Comparison of ENCODE assay signal across 18 cellular contexts in the genomic region with DNA sequence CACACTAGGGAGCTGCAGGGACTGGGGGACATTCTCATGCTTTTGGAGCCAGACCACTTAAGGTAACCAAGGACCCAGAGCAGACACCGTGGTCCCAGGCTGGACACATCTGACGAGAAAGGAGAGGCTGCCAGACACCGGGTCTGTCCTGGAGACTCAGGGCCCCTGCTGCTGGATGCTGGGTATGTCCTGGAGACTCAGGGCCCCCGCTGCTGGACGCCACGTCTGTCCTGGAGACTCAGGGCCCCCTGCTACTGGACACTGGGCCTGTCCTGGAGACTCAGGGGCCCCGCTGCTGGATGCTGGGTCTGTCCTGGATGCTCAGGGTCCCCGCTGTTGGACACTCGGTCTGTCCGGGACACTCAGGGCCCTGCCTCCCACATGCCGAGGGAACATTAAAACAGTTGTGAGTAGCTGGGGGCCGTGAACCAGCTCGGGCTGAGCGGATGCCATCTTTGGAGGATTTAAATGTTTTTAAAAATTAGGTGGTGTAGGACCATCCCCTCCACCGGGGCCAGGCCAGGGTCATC.
DNase-seq lines count a peak whose midpoint lies in the region; ATAC-seq, FAIRE-seq and TF ChIP-seq lines count a peak whose summit lies in the region.
"Had no signal": no experiment of that assay in that cellular context is flagged by ENCODE, and none has a peak within 500 bp of the region (broad histone marks: within the 10 kb centered on the region; RNA-seq: fewer than 3 reads in every experiment).

No MANE protein-coding gene starts in this region.

- no peaks in the 10 kb centered on the region for H3K27me3 ChIP-seq in BLaER1 treated with 17β-estradiol and CSF1 and Interleukin-3, amounts not matched to agents 10 nM and 100 nM
- H3K27me3 ChIP-seq in Panc1 (ENCODE audit: control insufficient read depth, insufficient read depth, low read length), result no peaks in the 10 kb centered on the region
- H3K27me3 ChIP-seq in neural cell (ENCODE audit: insufficient read depth, low read depth, low read length), result no peaks in the 10 kb centered on the region
- peaks cover 8% of the 10 kb centered on the region for H3K27me3 ChIP-seq in upper lobe of right lung

- no peaks in the 10 kb centered on the region for H3F3A ChIP-seq in neural cell (ENCODE audit: insufficient read depth, low read length, poor library complexity, severe bottlenecking)

- POLR2A ChIA-PET in Panc1 (lab: Charles Lee), result interaction anchor here (0.5 kb wide), 1 partner anchor 56 kb away, joined by 16 read pairs; no protein-coding TSS in a partner anchor

- H3K79me2 ChIP-seq in neural cell (replicated peaks; ENCODE audit: insufficient read depth, low read length), result peaks cover 12% of the 10 kb centered on the region

- H3K4me3 ChIP-seq in BLaER1 treated with 17β-estradiol and CSF1 and Interleukin-3, amounts not matched to agents 10 nM and 100 nM, result no peak overlapping the region
- no peak overlapping the region for H3K4me3 ChIP-seq in Panc1 (ENCODE audit: low read depth in 2 of 2, low read length in 2 of 2)
- H3K4me3 ChIP-seq in neural cell (ENCODE audit: low read length), result no peak overlapping the region
- H3K4me3 ChIP-seq in upper lobe of right lung, result no peak overlapping the region
- H3K4me3 ChIP-seq in coronary artery, result no peak overlapping the region
- H3K4me3 ChIP-seq: GM12878, GM23248, HAP-1 had no signal

- H3K36me3 ChIP-seq in BLaER1 treated with 17β-estradiol and CSF1 and Interleukin-3, amounts not matched to agents 10 nM and 100 nM, result no peaks in the 10 kb centered on the region
- H3K36me3 ChIP-seq in Panc1 (ENCODE audit: control insufficient read depth, insufficient read depth, low read length), result no peaks in the 10 kb centered on the region
- H3K36me3 ChIP-seq in neural cell (ENCODE audit: insufficient read depth, low read length), result peaks cover 1% of the 10 kb centered on the region
- H3K36me3 ChIP-seq in upper lobe of right lung, result no peaks in the 10 kb centered on the region
- H3K36me3 ChIP-seq: BE2C, HAP-1 had no signal

- peak; percentile 30 for ATAC-seq in Panc1
- no peak for ATAC-seq in upper lobe of right lung
- ATAC-seq: GM12878 had no signal

- no peaks in the 10 kb centered on the region for H3K9me2 ChIP-seq in neural cell (ENCODE audit: insufficient read depth, low read length)

- in situ Hi-C loops in Panc1 (cut with HindIII; ENCODE audit: low pct_unique_long_range_greater_than_20kb, low sequenced_read_pairs), result no loop called here

- H3K9me3 ChIP-seq in BLaER1 treated with 17β-estradiol and CSF1 and Interleukin-3, amounts not matched to agents 10 nM and 100 nM (replicated peaks in 1 of 11), result no peaks in the 10 kb centered on the region
- H3K9me3 ChIP-seq in Panc1 (ENCODE audit: control insufficient read depth, insufficient read depth, low read depth, low read length) (no peaks in the 10 kb centered on the region), neural cell (ENCODE audit: low read length) (no peaks in the 10 kb centered on the region), upper lobe of right lung (no peaks in the 10 kb centered on the region)
- H3K9me3 ChIP-seq: BE2C, HAP-1 had no signal

- no peak for TF ChIP-seq RAD21 in neural cell (conservative IDR thresholded peaks at IDR 0.05)

- 0 out of 22 replicates have a peak overlapping the region, but pooled peaks of 2 of the 11 experiments have one; percentile 9 to 31 for H3K9ac ChIP-seq in BLaER1 treated with 17β-estradiol and CSF1 and Interleukin-3, amounts not matched to agents 10 nM and 100 nM
- H3K9ac ChIP-seq in neural cell (ENCODE audit: low read length), result peak overlapping the region; percentile 20
- H3K9ac ChIP-seq: GM23248 had no signal

- H2AFZ ChIP-seq in neural cell (ENCODE audit: low read depth, low read length), result no peak overlapping the region
- H2AFZ ChIP-seq: GM23248 had no signal

- H4K20me1 ChIP-seq in BLaER1 treated with 17β-estradiol and CSF1 and Interleukin-3, amounts not matched to agents 10 nM and 100 nM, result no peaks in the 10 kb centered on the region
- no peaks in the 10 kb centered on the region for H4K20me1 ChIP-seq in neural cell (ENCODE audit: insufficient read depth)

- intact Hi-C loops in Panc1 (cut with micrococcal nuclease; ENCODE audit: unreplicated experiment) (no loop called here), upper lobe of right lung (cut with DNase I) (no loop called here)

- CTCF ChIA-PET in Panc1 (lab: Charles Lee), result no interaction called here

- TF ChIP-seq EP300 in neural cell (conservative IDR thresholded peaks at IDR 0.05; ENCODE audit: poor library complexity, severe bottlenecking), result no peak

- H3K4me1 ChIP-seq in BLaER1 treated with 17β-estradiol and CSF1 and Interleukin-3, amounts not matched to agents 10 nM and 100 nM, result peaks cover 20 to 58% (median 46%) of the 10 kb centered on the region in 10 experiments
- H3K4me1 ChIP-seq in Panc1 (ENCODE audit: control insufficient read depth, insufficient read depth, low read length) (no peaks in the 10 kb centered on the region), upper lobe of right lung (no peaks in the 10 kb centered on the region)
- H3K4me1 ChIP-seq: BE2C, HAP-1 had no signal

- H3K4me2 ChIP-seq in BLaER1 treated with 17β-estradiol and CSF1 and Interleukin-3, amounts not matched to agents 10 nM and 100 nM, result peak overlapping the region; percentile 43 to 96 (median 88)
- no peak overlapping the region for H3K4me2 ChIP-seq in neural cell (ENCODE audit: low read length)

- no peak for TF ChIP-seq CTCF in Panc1 (IDR thresholded peaks at IDR 0.05)
- no peak for TF ChIP-seq CTCF in neural cell (IDR thresholded peaks at IDR 0.05; ENCODE audit: poor library complexity, severe bottlenecking)
- no peak for TF ChIP-seq CTCF in upper lobe of right lung (IDR thresholded peaks at IDR 0.05)
- TF ChIP-seq CTCF in coronary artery (IDR thresholded peaks at IDR 0.05), result no peak

- H3K27ac ChIP-seq in BLaER1 treated with 17β-estradiol and CSF1 and Interleukin-3, amounts not matched to agents 10 nM and 100 nM, result peak overlapping the region in 3 of 11 experiments; percentile 19 to 66 (median 47); a peak in 3 of 22 replicates
- H3K27ac ChIP-seq in Panc1 (ENCODE audit: low read length) (no peak overlapping the region), neural cell (ENCODE audit: low read length) (peak overlapping the region; percentile 12), upper lobe of right lung (no peak overlapping the region), coronary artery (no peak overlapping the region)
- H3K27ac ChIP-seq: GM23248 had no signal

- BruUV-seq in Panc1 (replicated peaks; lab: Mats Ljungman, UMichigan), result no TSS peak

- FAIRE-seq in RCC 7860 (lab: Jason Lieb, UNC), result no peak
- FAIRE-seq: A204.1, GM12878, HepG2 had no signal

- DNase-seq in Panc1 (ENCODE audit: low read depth, low spot score) (no peak), upper lobe of right lung (peak; percentile 46), coronary artery (ENCODE audit: low spot score) (no peak), superior temporal gyrus (ENCODE audit: extremely low spot score) (no peak), RCC 7860 (ENCODE audit: low spot score) (no peak)
- DNase-seq: ACHN; BE2C; Calu3; CD4-positive, alpha-beta memory T cell; DMS79 treated with DMSO at 0.1 percent for 48 hours; EL; GM23248 had no signal

TF ChIP-seq in neural cell, 6 proteins besides CTCF, POLR2A, EP300 and RAD21:
- no peak for TF ChIP-seq POLR2AphosphoS5 (IDR thresholded peaks at IDR 0.05)
- no peak for TF ChIP-seq SMC3 (conservative IDR thresholded peaks at IDR 0.05; ENCODE audit: poor library complexity)
- no peak for TF ChIP-seq MXI1 (conservative IDR thresholded peaks at IDR 0.05; ENCODE audit: poor library complexity, severe bottlenecking)
- TF ChIP-seq EZH2 (IDR thresholded peaks at IDR 0.05; ENCODE audit: borderline replicate concordance, insufficient read depth, low read length, poor library complexity, severe bottlenecking), result no peak
- TF ChIP-seq TAF1 (IDR thresholded peaks at IDR 0.05; ENCODE audit: low read depth), result no peak
- TF ChIP-seq REST (IDR thresholded peaks at IDR 0.05; ENCODE audit: borderline replicate concordance), result no peak
